ENCODE assay signal across 8 cellular contexts in genomic region chr3:121834079-121834730, GRCh38. TPM values are rescaled to one million over a fixed set of nuclear protein-coding genes. Genes with fewer than 3 reads are reported as not detected.
DNase-seq lines count a peak whose midpoint lies in the region; FAIRE-seq and TF ChIP-seq lines count a peak whose summit lies in the region.

No MANE protein-coding gene starts in this region.

- H3K4me1 Mint-ChIP-seq in dendritic cell treated with granulocyte-macrophage colony-stimulating factor and Interleukin-4, amounts not matched to agents 40 ng/mL and 50 ng/mL, for 4 days (ENCODE audit: low read depth): peaks cover 28% of the 10 kb centered on the region

- H4K91ac ChIP-seq in mesenchymal stem cell (ENCODE audit: low read length): no peak overlapping the region

- H3K9ac ChIP-seq in OCI-LY3 (ENCODE audit: low read length) (peak overlapping the region; percentile 99), mesenchymal stem cell (ENCODE audit: low read length) (peak overlapping the region; percentile 95)

- H3K18ac ChIP-seq in mesenchymal stem cell (ENCODE audit: low read depth in 1 of 2, low read length in 2 of 2): peak overlapping the region in 1 of 2 experiments; percentile 60

- no peak overlapping the region for H2BK15ac ChIP-seq in mesenchymal stem cell (ENCODE audit: low read depth, poor library complexity, severe bottlenecking)

- peaks cover 20% of the 10 kb centered on the region for H3K79me1 ChIP-seq in mesenchymal stem cell (replicated peaks; ENCODE audit: low read length, poor library complexity, severe bottlenecking)

- H4K8ac ChIP-seq in mesenchymal stem cell (ENCODE audit: low read length): peak overlapping the region; percentile 19

- H2AK5ac ChIP-seq in mesenchymal stem cell (ENCODE audit: low read length, severe bottlenecking): no peak overlapping the region

- H3K4me3 Mint-ChIP-seq in dendritic cell treated with granulocyte-macrophage colony-stimulating factor and Interleukin-4, amounts not matched to agents 40 ng/mL and 50 ng/mL, for 4 days: peak overlapping the region; percentile 95

- peak overlapping the region in 1 of 2 experiments; percentile 1 for H3K4ac ChIP-seq in mesenchymal stem cell (ENCODE audit: low read depth in 1 of 2, low read length in 2 of 2)

- TF ChIP-seq CTCF in OCI-LY3 (IDR thresholded peaks at IDR 0.05; ENCODE audit: low read depth, low read length): no peak

- H3K9me3 Mint-ChIP-seq in dendritic cell treated with granulocyte-macrophage colony-stimulating factor and Interleukin-4, amounts not matched to agents 40 ng/mL and 50 ng/mL, for 4 days: no peaks in the 10 kb centered on the region

- H3K23ac ChIP-seq in mesenchymal stem cell (ENCODE audit: low read length in 2 of 2): peak overlapping the region in 1 of 2 experiments; percentile 73

- peak overlapping the region; percentile 87 for H2AFZ ChIP-seq in OCI-LY3 (ENCODE audit: low read depth, low read length)
- peak overlapping the region; percentile 93 for H2AFZ ChIP-seq in mesenchymal stem cell (ENCODE audit: low read depth, low read length)

- peak overlapping the region; percentile 2 for H2BK120ac ChIP-seq in mesenchymal stem cell (ENCODE audit: low read depth, low read length)

- H3K36me3 Mint-ChIP-seq in dendritic cell treated with granulocyte-macrophage colony-stimulating factor and Interleukin-4, amounts not matched to agents 40 ng/mL and 50 ng/mL, for 4 days (ENCODE audit: low read depth): peaks cover 12% of the 10 kb centered on the region

- H3K4me3 ChIP-seq in OCI-LY3 (ENCODE audit: low read length) (peak overlapping the region; percentile 94), mesenchymal stem cell (ENCODE audit: insufficient read depth in 1 of 2, low read depth in 1 of 2, low read length in 2 of 2) (peak overlapping the region; percentile 65 to 87)

- peak; percentile 19 for DNase-seq in stimulated activated CD4-positive, alpha-beta T cell treated with anti-CD3 and anti-CD28 coated beads, Interleukin-15, amount 100 ng/mL, for 24 hours
- DNase-seq in stimulated activated CD4-positive, alpha-beta T cell treated with anti-CD3 and anti-CD28 coated beads, Interleukin-4, amount 100 ng/mL, for 24 hours: no peak
- no peak for DNase-seq in mesenchymal stem cell
- DNase-seq in urothelium cell line (ENCODE audit: low spot score): peak; percentile 17
- DNase-seq in NCI-H1105 (lab: John Stamatoyannopoulos, UW): no peak
- DNase-seq in NCI-H446 treated with DMSO at 0.1 percent for 48 hours (lab: John Stamatoyannopoulos, UW): no peak

- H3K27ac ChIP-seq in OCI-LY3 (ENCODE audit: low read length) (peak overlapping the region; percentile 70), mesenchymal stem cell (ENCODE audit: low read length, poor library complexity, severe bottlenecking) (peak overlapping the region; percentile 28)

- H3K36me3 ChIP-seq in OCI-LY3 (replicated peaks; ENCODE audit: low read depth, low read length): peaks cover 28% of the 10 kb centered on the region
- H3K36me3 ChIP-seq in mesenchymal stem cell (ENCODE audit: control insufficient read depth in 1 of 2, insufficient read depth in 2 of 2, low read depth in 1 of 2, low read length in 2 of 2): peaks cover 0 to 28% of the 10 kb centered on the region in 2 experiments

- no peak overlapping the region for H2BK12ac ChIP-seq in mesenchymal stem cell (ENCODE audit: low read length in 2 of 2)

- peaks cover 19% of the 10 kb centered on the region for H3K4me1 ChIP-seq in OCI-LY3 (ENCODE audit: low read length)
- no peaks in the 10 kb centered on the region for H3K4me1 ChIP-seq in mesenchymal stem cell (ENCODE audit: control insufficient read depth, insufficient read depth, low read depth, low read length)

- peak overlapping the region in 1 of 2 experiments; percentile 77 for H3K14ac ChIP-seq in mesenchymal stem cell (ENCODE audit: low read length in 2 of 2)

- intact Hi-C loops in dendritic cell treated with granulocyte-macrophage colony-stimulating factor and Interleukin-4, amounts not matched to agents 40 ng/mL and 50 ng/mL, for 4 days (cut with micrococcal nuclease): loop anchor here (5.0 to 10.0 kb wide), 2 partner anchors 97 to 421 kb away; no protein-coding TSS in a partner anchor

- H3K9me3 ChIP-seq in OCI-LY3 (ENCODE audit: insufficient read depth, low read length) (no peaks in the 10 kb centered on the region), mesenchymal stem cell (ENCODE audit: control insufficient read depth, low read length) (no peaks in the 10 kb centered on the region)

- peaks cover 16% of the 10 kb centered on the region; the same call in 1 of the 2 replicates for H4K20me1 ChIP-seq in OCI-LY3 (ENCODE audit: insufficient read depth, low read length)

- no peaks in the 10 kb centered on the region for H3K27me3 Mint-ChIP-seq in dendritic cell treated with granulocyte-macrophage colony-stimulating factor and Interleukin-4, amounts not matched to agents 40 ng/mL and 50 ng/mL, for 4 days

- H3K4me2 ChIP-seq in OCI-LY3 (ENCODE audit: low read length): peak overlapping the region; percentile 97
- H3K4me2 ChIP-seq in mesenchymal stem cell (ENCODE audit: low read length, poor library complexity, severe bottlenecking): peak overlapping the region; percentile 92

- WGBS in mesenchymal stem cell: 21% methylated on average over 18 of the region's 18 CpGs

- no peaks in the 10 kb centered on the region for H3K27me3 ChIP-seq in OCI-LY3 (ENCODE audit: low read depth, low read length)
- no peaks in the 10 kb centered on the region for H3K27me3 ChIP-seq in mesenchymal stem cell (ENCODE audit: control insufficient read depth in 1 of 2, insufficient read depth in 1 of 2, low read length in 2 of 2)

- peak; percentile 73 for FAIRE-seq in urothelium cell line (lab: Jason Lieb, UNC)

- no peak overlapping the region for H2BK5ac ChIP-seq in mesenchymal stem cell (ENCODE audit: low read depth, low read length, poor library complexity, severe bottlenecking)

- peak overlapping the region; percentile 98 for H3K27ac Mint-ChIP-seq in dendritic cell treated with granulocyte-macrophage colony-stimulating factor and Interleukin-4, amounts not matched to agents 40 ng/mL and 50 ng/mL, for 4 days

- peaks cover 76% of the 10 kb centered on the region for H3K79me2 ChIP-seq in OCI-LY3 (ENCODE audit: low read length)

RNA-seq across cellular contexts. Expression of gene IQCB1, which starts 0.7 kb away (rescaled TPM):
- 5.6 TPM for polyA plus RNA-seq in mesenchymal stem cell (2013, experiment 1 of 2)
- 6.4 TPM for polyA plus RNA-seq in mesenchymal stem cell (2013, experiment 2 of 2)

RNA-seq across cellular contexts. Expression of gene EAF2, which starts 0.8 kb away (rescaled TPM):
- polyA plus RNA-seq in mesenchymal stem cell (2013, experiment 1 of 2): 1.1 TPM
- polyA plus RNA-seq in mesenchymal stem cell (2013, experiment 2 of 2): 1.5 TPM

RNA-seq across cellular contexts. Expression of gene SLC15A2, which starts 60.0 kb away (rescaled TPM):
- 0.07 TPM for polyA plus RNA-seq in mesenchymal stem cell (2013, experiment 1 of 2)
- polyA plus RNA-seq in mesenchymal stem cell (2013, experiment 2 of 2): 0.03 TPM

Comparison
In these comparisons a context has a peak if more than half of its experiments do, and no peak if none do; other contexts are left out.
1. DNase-seq: peak in stimulated activated CD4-positive, alpha-beta T cell treated with anti-CD3 and anti-CD28 coated beads, Interleukin-15, amount 100 ng/mL, for 24 hours (single experiment) and urothelium cell line (single experiment); none in stimulated activated CD4-positive, alpha-beta T cell treated with anti-CD3 and anti-CD28 coated beads, Interleukin-4, amount 100 ng/mL, for 24 hours (single experiment), mesenchymal stem cell (single experiment), NCI-H1105 (single experiment) and NCI-H446 treated with DMSO at 0.1 percent for 48 hours (single experiment).